Comparison of ENCODE assay signal across 8 cellular contexts in genomic region chr5:107248065-107248695, GRCh38.
A peak's percentile ranks its signal among the peaks of the same experiment; 100 is the strongest.
DNase-seq lines count a peak whose midpoint lies in the region; ATAC-seq and TF ChIP-seq lines count a peak whose summit lies in the region.

No MANE protein-coding gene starts in this region.

- no peak for TF ChIP-seq POLR2A in prostate gland (IDR thresholded peaks at IDR 0.05)

- H3K4me1 ChIP-seq in prostate gland (replicated peaks), result no peaks in the 10 kb centered on the region

- in situ Hi-C loops in Caki2 (cut with HindIII; ENCODE audit: low pct_unique_long_range_greater_than_20kb, low sequenced_read_pairs), result no loop called here

- no peak overlapping the region for H3K27ac ChIP-seq in prostate gland

- no peaks in the 10 kb centered on the region for H3K36me3 ChIP-seq in prostate gland

- peak; percentile 66 for ATAC-seq in GM19351 (IDR thresholded peaks at IDR 0.05; ENCODE audit: unreplicated experiment)
- ATAC-seq in GM21360 (IDR thresholded peaks at IDR 0.05; ENCODE audit: unreplicated experiment), result no peak

- H3K9me3 ChIP-seq in prostate gland, result no peaks in the 10 kb centered on the region

- H3K27me3 ChIP-seq in prostate gland (replicated peaks; ENCODE audit: insufficient read depth), result no peaks in the 10 kb centered on the region

- DNase-seq in Caki2 (ENCODE audit: low read depth) (peak; percentile 23), NCI-H1048 (lab: John Stamatoyannopoulos, UW) (peak; percentile 29), glomerular visceral epithelial cell (ENCODE audit: extremely low spot score) (peak; percentile 13), prostate gland (ENCODE audit: low spot score) (peak; percentile 14), NCI-H2107 (lab: John Stamatoyannopoulos, UW) (no peak)
- peak in 2 of 3 experiments; percentile 3 for DNase-seq in activated CD8-positive, alpha-beta memory T cell treated with anti-CD3 and anti-CD28 coated beads for 48 hours (ENCODE audit: low read depth in 2 of 3, low spot score in 2 of 3)

- H3K4me3 ChIP-seq in prostate gland, result no peak overlapping the region

- peak; percentile 36 to 64 (median 54) for TF ChIP-seq CTCF in prostate gland (IDR thresholded peaks at IDR 0.05)

- WGBS in prostate gland, result 71% methylated on average over 10 of the region's 10 CpGs

- intact Hi-C loops in prostate gland (cut with DNase I), result no loop called here
